Comparison of ENCODE assay signal across 11 cellular contexts in genomic region chr1:209883341-209883971, GRCh38.
A peak's percentile ranks its signal among the peaks of the same experiment; 100 is the strongest.
DNase-seq lines count a peak whose midpoint lies in the region; ATAC-seq and TF ChIP-seq lines count a peak whose summit lies in the region.
"Had no signal": no experiment of that assay in that cellular context is flagged by ENCODE, and none has a peak within 500 bp of the region (broad histone marks: within the 10 kb centered on the region; RNA-seq: fewer than 3 reads in every experiment).

No MANE protein-coding gene starts in this region.

- ATAC-seq in GM21529 (IDR thresholded peaks at IDR 0.05; ENCODE audit: unreplicated experiment), result no peak
- ATAC-seq in GM21526 (IDR thresholded peaks at IDR 0.05; ENCODE audit: low FRiP score, unreplicated experiment), result no peak
- no peak for ATAC-seq in GM21447 (IDR thresholded peaks at IDR 0.05; ENCODE audit: unreplicated experiment)
- ATAC-seq: left colon had no signal

- H3K27ac ChIP-seq in brain microvascular endothelial cell, result peak overlapping the region; percentile 99
- H3K27ac ChIP-seq: coronary artery, upper lobe of left lung had no signal

- in situ Hi-C loops in ACHN (cut with HindIII; ENCODE audit: low pct_ligation_motif_present, low pct_unique_long_range_greater_than_20kb, low sequenced_read_pairs) (no loop called here), brain microvascular endothelial cell (cut with HindIII; ENCODE audit: low pct_ligation_motif_present, low sequenced_read_pairs) (no loop called here)

- H3K36me3 ChIP-seq in brain microvascular endothelial cell (replicated peaks), result no peaks in the 10 kb centered on the region
- H3K36me3 ChIP-seq: upper lobe of left lung had no signal

- no peak overlapping the region for H3K4me3 ChIP-seq in brain microvascular endothelial cell (ENCODE audit: low read depth, low read length)
- H3K4me3 ChIP-seq: coronary artery, upper lobe of left lung had no signal

- DNase-seq in ACHN (peak; percentile 91), HK-2 (ENCODE audit: unreplicated experiment) (peak; percentile 41), brain microvascular endothelial cell (peak; percentile 81), left kidney (ENCODE audit: low read depth, low spot score) (peak; percentile 62), LoVo (ENCODE audit: low spot score) (no peak)
- DNase-seq: left colon, upper lobe of left lung had no signal

- peak; percentile 46 for TF ChIP-seq CTCF in brain microvascular endothelial cell (IDR thresholded peaks at IDR 0.05; ENCODE audit: low read depth, low read length, missing control alignments)

- H3K27me3 ChIP-seq in brain microvascular endothelial cell (replicated peaks), result no peaks in the 10 kb centered on the region
- H3K27me3 ChIP-seq: upper lobe of left lung had no signal
